In the genomic region with DNA sequence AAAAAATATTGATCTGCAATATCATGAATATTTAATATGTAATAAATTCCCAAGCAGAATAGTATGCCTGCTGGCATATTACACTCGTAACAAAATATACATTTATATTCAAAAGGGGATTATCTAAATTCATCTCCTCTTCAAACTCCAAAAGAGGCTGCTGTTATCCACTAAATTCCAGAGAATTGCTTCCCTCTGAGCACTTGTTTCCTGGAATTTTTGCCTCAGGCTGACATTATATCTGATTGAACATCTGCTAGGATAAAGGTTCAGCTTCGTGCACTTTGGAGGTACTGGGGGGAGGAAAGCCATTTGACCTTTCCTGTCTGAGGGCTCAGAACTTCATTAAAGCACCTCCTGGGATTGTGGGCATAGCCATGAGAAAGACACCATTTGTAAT, we compare ENCODE assay signal across 1 cellular context.
TF ChIP-seq lines count a peak whose summit lies in the region.

No MANE protein-coding gene starts in this region.

TF ChIP-seq in endothelial cell of umbilical vein, 7 proteins besides CTCF, POLR2A, EP300 and RAD21 (continued from another document):
- TF ChIP-seq EZH2 (IDR thresholded peaks at IDR 0.05; ENCODE audit: borderline replicate concordance, low read depth, low read length, severe bottlenecking) (no peak), MYC (IDR thresholded peaks at IDR 0.05; ENCODE audit: low read depth, low read length) (no peak), GATA2 (IDR thresholded peaks at IDR 0.05; ENCODE audit: insufficient read depth, insufficient read length, low read depth, low read length) (no peak), POLR2AphosphoS5 (IDR thresholded peaks at IDR 0.05; ENCODE audit: insufficient read depth, low read depth, low read length) (no peak), JUN (IDR thresholded peaks at IDR 0.05; ENCODE audit: borderline replicate concordance, insufficient read depth, insufficient read length, low read depth) (no peak)
- TF ChIP-seq, protein P1, sequence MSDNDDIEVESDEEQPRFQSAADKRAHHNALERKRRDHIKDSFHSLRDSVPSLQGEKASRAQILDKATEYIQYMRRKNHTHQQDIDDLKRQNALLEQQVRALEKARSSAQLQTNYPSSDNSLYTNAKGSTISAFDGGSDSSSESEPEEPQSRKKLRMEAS (IDR thresholded peaks at IDR 0.05; ENCODE audit: insufficient read depth, insufficient read length), result no peak
